Comparison of ENCODE assay signal across 8 cellular contexts in the genomic region with DNA sequence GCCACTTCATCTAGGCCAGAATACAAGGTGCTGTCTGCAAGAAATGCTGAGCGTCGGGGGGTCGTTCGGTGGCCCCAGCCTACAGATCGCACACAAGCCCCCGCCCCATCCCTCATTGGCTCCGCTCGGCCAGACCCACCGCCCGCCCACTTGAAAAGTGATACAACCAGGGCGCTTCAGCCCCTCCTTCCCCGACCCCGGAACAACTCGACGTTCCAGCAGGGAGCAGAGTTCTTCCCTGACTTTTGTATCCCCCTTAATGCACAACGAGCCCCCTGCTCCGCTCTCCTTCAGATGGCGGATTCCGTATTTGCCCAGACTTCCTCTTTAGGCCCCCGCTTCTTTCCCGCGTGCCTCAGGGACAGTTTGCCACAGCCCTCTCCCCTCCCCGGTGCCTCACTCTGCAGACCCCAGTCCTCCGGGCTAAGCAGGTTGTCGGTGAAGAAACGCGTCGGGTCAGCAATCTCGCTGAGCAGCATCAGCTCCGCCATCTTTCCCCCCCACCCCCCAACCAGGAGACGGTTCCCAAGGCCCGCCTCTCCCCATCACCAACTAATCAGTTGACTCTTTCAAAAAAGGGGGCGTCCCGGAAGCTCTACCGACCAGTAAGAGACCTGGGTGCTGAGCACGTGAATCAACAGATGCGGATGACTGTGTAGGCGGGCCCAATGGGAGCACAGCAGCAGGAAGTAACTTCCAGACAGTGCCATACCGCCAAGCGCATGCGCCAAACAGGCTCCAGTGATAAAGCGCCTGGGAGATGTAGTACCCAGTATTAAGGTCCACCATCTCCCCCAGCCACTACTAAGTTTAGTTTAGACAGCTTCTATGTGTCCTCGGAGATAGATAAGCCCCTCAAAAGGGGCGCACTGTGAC. TPM values are rescaled to one million over a fixed set of nuclear protein-coding genes. Genes with fewer than 3 reads are reported as not detected.
DNase-seq lines count a peak whose midpoint lies in the region; ATAC-seq and TF ChIP-seq lines count a peak whose summit lies in the region.

ATF6B (minus strand) TSS at position 530 of the 876 bp plus-strand sequence; CDS start at position 491, 39 bp downstream.

- no peaks in the 10 kb centered on the region for H3K27me3 ChIP-seq in KMS-11 (ENCODE audit: insufficient read depth, low read depth)
- no peaks in the 10 kb centered on the region for H3K27me3 ChIP-seq in Peyer's patch
- H3K27me3 ChIP-seq in muscle layer of colon (ENCODE audit: control insufficient read depth in 1 of 2, insufficient read depth in 2 of 2, low read length in 2 of 2): no peaks in the 10 kb centered on the region

- H3K36me3 ChIP-seq in KMS-11 (ENCODE audit: insufficient read depth) (no peaks in the 10 kb centered on the region; the same call in 1 of the 2 replicates), Peyer's patch (peaks cover 0 to 36% (median 0%) of the 10 kb centered on the region in 3 donors), muscle layer of colon (ENCODE audit: insufficient read depth, low read length) (peaks cover 27% of the 10 kb centered on the region)

- H3K4me3 ChIP-seq in KMS-11 (IDR thresholded peaks at IDR 0.05; ENCODE audit: insufficient read depth, low read depth, low read length): no peak within 1 kb of the TSS
- peak within 1 kb of the TSS; percentile 74 to 90 (median 88) for H3K4me3 ChIP-seq in Peyer's patch
- H3K4me3 ChIP-seq in muscle layer of colon (ENCODE audit: low read depth in 1 of 2, low read length in 2 of 2): peak within 1 kb of the TSS; percentile 95 to 99

- H3K4me2 ChIP-seq in KMS-11: peak within 1 kb of the TSS; percentile 92

- H3K9ac ChIP-seq in KMS-11: peak within 1 kb of the TSS; percentile 80
- H3K9ac ChIP-seq in muscle layer of colon (ENCODE audit: low read length): peak within 1 kb of the TSS; percentile 89

- H2AFZ ChIP-seq in KMS-11 (ENCODE audit: low read depth): peak within 1 kb of the TSS; percentile 77

- DNase-seq in DMS53 treated with DMSO at 0.1 percent for 48 hours (lab: John Stamatoyannopoulos, UW; ENCODE audit: unreplicated experiment): peak; percentile 99
- DNase-seq in Peyer's patch: peak; percentile 95 to 99 (median 98)
- peak; percentile 93 to 95 for DNase-seq in activated T-cell treated with anti-CD3 and anti-CD28 coated beads, Interleukin-2, amount 50 U/mL, for 48 hours
- DNase-seq in stimulated activated CD8-positive, alpha-beta memory T cell treated with anti-CD3 and anti-CD28 coated beads, Interleukin-7, amount 100 ng/mL, for 24 hours (ENCODE audit: low read depth): peak; percentile 90

- H3K4me1 ChIP-seq in KMS-11 (ENCODE audit: low read depth, poor library complexity, severe bottlenecking) (peaks cover 22% of the 10 kb centered on the region), Peyer's patch (peaks cover 6 to 32% (median 16%) of the 10 kb centered on the region in 4 donors), muscle layer of colon (ENCODE audit: insufficient read depth, low read length) (peaks cover 31% of the 10 kb centered on the region)

- H3K27ac ChIP-seq in KMS-11 (peak within 1 kb of the TSS; percentile 51), Peyer's patch (peak within 1 kb of the TSS; percentile 78 to 90 (median 86)), muscle layer of colon (ENCODE audit: low read depth, low read length) (peak within 1 kb of the TSS; percentile 80)

- H3K79me2 ChIP-seq in KMS-11 (ENCODE audit: insufficient read depth, low read depth): peaks cover 13% of the 10 kb centered on the region

- TF ChIP-seq POLR2A in Peyer's patch (IDR thresholded peaks at IDR 0.05): peak; percentile 49 to 59

- TF ChIP-seq CTCF in KMS-11 (conservative IDR thresholded peaks at IDR 0.05; ENCODE audit: low read depth, low read length) (no peak), Peyer's patch (IDR thresholded peaks at IDR 0.05) (no peak)

- H3K9me3 ChIP-seq in Peyer's patch (no peaks in the 10 kb centered on the region), muscle layer of colon (ENCODE audit: low read length) (no peaks in the 10 kb centered on the region)

- ATAC-seq in GM21737 (IDR thresholded peaks at IDR 0.05; ENCODE audit: unreplicated experiment) (peak; percentile 78), esophagus mucosa (peak; percentile 92)

- no peaks in the 10 kb centered on the region for H4K20me1 ChIP-seq in KMS-11 (ENCODE audit: insufficient read depth)

RNA-seq across cellular contexts. Expression of gene ATF6B, which starts in this region (rescaled TPM):
- total RNA-seq in Peyer's patch (100 to 1,000 TPM in 3 of 4 donors, 10 to 100 TPM in 1; 75.3 to 408 (median 156) TPM), esophagus mucosa (76.0 TPM)
